In genomic region chr12:120346681-120347080, GRCh38 we compare ENCODE assay signal across 21 cellular contexts. TPM values are rescaled to one million over a fixed set of nuclear protein-coding genes. Genes with fewer than 3 reads are reported as not detected.
DNase-seq lines count a peak whose midpoint lies in the region; ATAC-seq and TF ChIP-seq lines count a peak whose summit lies in the region.
"Had no signal": no experiment of that assay in that cellular context is flagged by ENCODE, and none has a peak within 500 bp of the region (broad histone marks: within the 10 kb centered on the region; RNA-seq: fewer than 3 reads in every experiment).

No MANE protein-coding gene starts in this region.

- H3K4me1 Mint-ChIP-seq in Calu3 (ENCODE audit: low read depth, unreplicated experiment), result no peaks in the 10 kb centered on the region
- no peaks in the 10 kb centered on the region for H3K4me1 Mint-ChIP-seq in HFFc6 (ENCODE audit: low read depth)
- peaks cover 7% of the 10 kb centered on the region for H3K4me1 Mint-ChIP-seq in neural crest cell
- H3K4me1 Mint-ChIP-seq in nephron progenitor cell, result peaks cover 2% of the 10 kb centered on the region
- H3K4me1 Mint-ChIP-seq: activated naive CD4-positive, alpha-beta T cell treated with anti-CD3 and anti-CD28 coated beads, Interleukin-2, amount 10 ng/mL, durations not matched to agents 7 days and 5 days; CD4-positive, alpha-beta memory T cell; naive thymus-derived CD4-positive, alpha-beta T cell had no signal

- in situ Hi-C loops in brain microvascular endothelial cell (cut with HindIII; ENCODE audit: low pct_ligation_motif_present, low sequenced_read_pairs), result no loop called here

- no peak overlapping the region for H3K27ac Mint-ChIP-seq in Calu3 (ENCODE audit: unreplicated experiment)
- H3K27ac Mint-ChIP-seq in HFFc6, result no peak overlapping the region
- H3K27ac Mint-ChIP-seq in neural crest cell (ENCODE audit: unreplicated experiment), result no peak overlapping the region
- no peak overlapping the region for H3K27ac Mint-ChIP-seq in nephron progenitor cell
- H3K27ac Mint-ChIP-seq: activated naive CD4-positive, alpha-beta T cell treated with anti-CD3 and anti-CD28 coated beads, Interleukin-2, amount 10 ng/mL, durations not matched to agents 7 days and 5 days; CD4-positive, alpha-beta memory T cell; naive thymus-derived CD4-positive, alpha-beta T cell had no signal

- H3K4me3 ChIP-seq in brain microvascular endothelial cell (ENCODE audit: low read depth, low read length) (no peak overlapping the region), WERI-Rb-1 (ENCODE audit: low read depth, low read length) (no peak overlapping the region)
- H3K4me3 ChIP-seq: sigmoid colon, SJSA1 had no signal

- H3K9me3 Mint-ChIP-seq in Calu3 (ENCODE audit: low read depth, unreplicated experiment) (no peaks in the 10 kb centered on the region), HFFc6 (no peaks in the 10 kb centered on the region), neural crest cell (no peaks in the 10 kb centered on the region), nephron progenitor cell (no peaks in the 10 kb centered on the region)
- H3K9me3 Mint-ChIP-seq: activated naive CD4-positive, alpha-beta T cell treated with anti-CD3 and anti-CD28 coated beads, Interleukin-2, amount 10 ng/mL, durations not matched to agents 7 days and 5 days; CD4-positive, alpha-beta memory T cell; naive thymus-derived CD4-positive, alpha-beta T cell had no signal

- no peak overlapping the region for H3K4me3 Mint-ChIP-seq in Calu3 (ENCODE audit: low read depth, unreplicated experiment)
- no peak overlapping the region for H3K4me3 Mint-ChIP-seq in HFFc6
- peak overlapping the region; percentile 75 for H3K4me3 Mint-ChIP-seq in neural crest cell
- no peak overlapping the region for H3K4me3 Mint-ChIP-seq in nephron progenitor cell
- H3K4me3 Mint-ChIP-seq: activated naive CD4-positive, alpha-beta T cell treated with anti-CD3 and anti-CD28 coated beads, Interleukin-2, amount 10 ng/mL, durations not matched to agents 7 days and 5 days; CD4-positive, alpha-beta memory T cell; naive thymus-derived CD4-positive, alpha-beta T cell had no signal

- CTCF ChIA-PET in Calu3 (lab: Charles Lee), result interaction anchor here (0.7 kb wide), 2 partner anchors 297 to 341 kb away, joined by 3 read pairs; no protein-coding TSS in a partner anchor

- TF ChIP-seq CTCF in Calu3 (IDR thresholded peaks at IDR 0.05; ENCODE audit: unreplicated experiment), result peak; percentile 49
- peak; percentile 60 for TF ChIP-seq CTCF in HFFc6 (IDR thresholded peaks at IDR 0.05)
- TF ChIP-seq CTCF in brain microvascular endothelial cell (IDR thresholded peaks at IDR 0.05; ENCODE audit: low read depth, low read length, missing control alignments), result peak; percentile 45
- peak; percentile 46 for TF ChIP-seq CTCF in neural crest cell (conservative IDR thresholded peaks at IDR 0.05)
- TF ChIP-seq CTCF in nephron progenitor cell (IDR thresholded peaks at IDR 0.05), result no peak
- no peak for TF ChIP-seq CTCF in WERI-Rb-1 (IDR thresholded peaks at IDR 0.05; ENCODE audit: low read depth, low read length)

- H3K36me3 ChIP-seq in brain microvascular endothelial cell (replicated peaks) (no peaks in the 10 kb centered on the region), WERI-Rb-1 (peaks cover 84% of the 10 kb centered on the region)
- H3K36me3 ChIP-seq: sigmoid colon, SJSA1 had no signal

- H3K36me3 Mint-ChIP-seq in Calu3 (ENCODE audit: insufficient read depth, unreplicated experiment), result no peaks in the 10 kb centered on the region
- H3K36me3 Mint-ChIP-seq in HFFc6 (ENCODE audit: low read depth), result no peaks in the 10 kb centered on the region
- peaks cover 9% of the 10 kb centered on the region for H3K36me3 Mint-ChIP-seq in neural crest cell (ENCODE audit: low read depth)
- peaks cover 57% of the 10 kb centered on the region for H3K36me3 Mint-ChIP-seq in nephron progenitor cell (ENCODE audit: low read depth)
- H3K36me3 Mint-ChIP-seq: activated naive CD4-positive, alpha-beta T cell treated with anti-CD3 and anti-CD28 coated beads, Interleukin-2, amount 10 ng/mL, durations not matched to agents 7 days and 5 days; CD4-positive, alpha-beta memory T cell; naive thymus-derived CD4-positive, alpha-beta T cell had no signal

- DNase-seq in Calu3, result peak; percentile 32
- DNase-seq in HFFc6, result no peak
- DNase-seq in brain microvascular endothelial cell, result no peak
- DNase-seq in neural crest cell (ENCODE audit: low read depth, low spot score), result no peak
- no peak for DNase-seq in nephron progenitor cell
- DNase-seq in WERI-Rb-1, result no peak
- DNase-seq: activated naive CD4-positive, alpha-beta T cell treated with anti-CD3 and anti-CD28 coated beads, Interleukin-2, amount 10 ng/mL, durations not matched to agents 7 days and 5 days; activated T-cell treated with anti-CD3 and anti-CD28 coated beads, Interleukin-2, amount 50 U/mL, for 48 hours; caudate nucleus; CD4-positive, alpha-beta memory T cell; DND-41; erythroblast; naive thymus-derived CD4-positive, alpha-beta T cell; NCI-H1694; sigmoid colon; T-helper 2 cell had no signal

- ATAC-seq in HG03135 (IDR thresholded peaks at IDR 0.05; ENCODE audit: unreplicated experiment), result no peak
- ATAC-seq in HG03442 (IDR thresholded peaks at IDR 0.05; ENCODE audit: unreplicated experiment), result no peak
- ATAC-seq: naive thymus-derived CD4-positive, alpha-beta T cell had no signal

- H3K27me3 Mint-ChIP-seq in Calu3 (ENCODE audit: unreplicated experiment), result peaks cover 41% of the 10 kb centered on the region
- peaks cover 8% of the 10 kb centered on the region for H3K27me3 Mint-ChIP-seq in HFFc6 (ENCODE audit: insufficient read depth)
- no peaks in the 10 kb centered on the region for H3K27me3 Mint-ChIP-seq in neural crest cell (ENCODE audit: low read depth)
- no peaks in the 10 kb centered on the region for H3K27me3 Mint-ChIP-seq in nephron progenitor cell (ENCODE audit: low read depth, poor library complexity)

- H3K27ac ChIP-seq in brain microvascular endothelial cell (no peak overlapping the region), WERI-Rb-1 (no peak overlapping the region)
- H3K27ac ChIP-seq: sigmoid colon, SJSA1 had no signal

- intact Hi-C loops in Calu3 (cut with micrococcal nuclease; ENCODE audit: unreplicated experiment), result no loop called here

- no peaks in the 10 kb centered on the region for H3K9me3 ChIP-seq in WERI-Rb-1 (ENCODE audit: severe bottlenecking)
- H3K9me3 ChIP-seq: sigmoid colon, SJSA1 had no signal

- BruUV-seq in Calu3 (replicated peaks; lab: Mats Ljungman, UMichigan), result no TSS peak

- no peaks in the 10 kb centered on the region for H3K27me3 ChIP-seq in brain microvascular endothelial cell (replicated peaks)
- H3K27me3 ChIP-seq in WERI-Rb-1 (ENCODE audit: insufficient read depth, low read depth, severe bottlenecking), result no peaks in the 10 kb centered on the region
- H3K27me3 ChIP-seq: SJSA1 had no signal

RNA-seq across cellular contexts. Expression of gene PLA2G1B, which starts 19.1 kb away (rescaled TPM):
- total RNA-seq in Calu3 (2022), result not detected in 2 replicates
- not detected for total RNA-seq in HFFc6 (2021; fragmentation: NEBNext Ultra II Directional; extraction: Animal tissue kit (Norgen Biotek cat#: 25700))
- total RNA-seq in neural crest cell, result not detected in 2 replicates
- total RNA-seq: CD4-positive, alpha-beta memory T cell; frontal cortex; lung microvascular endothelial cell; sigmoid colon; SJSA1 had no signal

RNA-seq across cellular contexts. Expression of gene MSI1, which starts 22.3 kb away (rescaled TPM):
- 0.56 and 1.4 TPM in 2 replicates for total RNA-seq in Calu3 (2022)
- total RNA-seq in HFFc6 (2021; fragmentation: NEBNext Ultra II Directional; extraction: Animal tissue kit (Norgen Biotek cat#: 25700)), result not detected
- 224 and 229 TPM in 2 replicates for total RNA-seq in neural crest cell
- total RNA-seq: CD4-positive, alpha-beta memory T cell; lung microvascular endothelial cell; naive thymus-derived CD4-positive, alpha-beta T cell; SJSA1 had no signal

RNA-seq across cellular contexts. Expression of gene SIRT4, which starts 44.6 kb away (rescaled TPM):
- 1.1 and 1.6 TPM in 2 replicates for total RNA-seq in Calu3 (2022)
- 1 to 10 TPM in 3 of 6 experiments, under 1 TPM in 3; 0.84 to 2.1 (median 1.1) TPM for total RNA-seq in HFFc6 (2021; fragmentation: NEBNext Ultra II Directional; extraction: Animal tissue kit (Norgen Biotek cat#: 25700))
- 1.7 TPM in 2 replicates for total RNA-seq in neural crest cell

RNA-seq across cellular contexts. Expression of gene RNU4-1, which starts 53.6 kb away (rescaled TPM):
- 2,759 and 3,670 TPM in 2 replicates for total RNA-seq in Calu3 (2022)
- total RNA-seq in HFFc6 (2021; fragmentation: NEBNext Ultra II Directional; extraction: Animal tissue kit (Norgen Biotek cat#: 25700)), result 1,000 to 10,000 TPM in 4 of 6 experiments, 100 to 1,000 TPM in 2; 766 to 1,512 (median 1,200) TPM
- total RNA-seq in neural crest cell, result 4,497 and 4,941 TPM in 2 replicates

RNA-seq across cellular contexts. Expression of gene RNU4-2, which starts 55.0 kb away (rescaled TPM):
- total RNA-seq in Calu3 (2022) (5,016 and 6,756 TPM in 2 replicates), neural crest cell (5,010 and 5,494 TPM in 2 replicates)
- total RNA-seq in HFFc6 (2021; fragmentation: NEBNext Ultra II Directional; extraction: Animal tissue kit (Norgen Biotek cat#: 25700)), result 1,000 to 10,000 TPM in 5 of 6 experiments, 100 to 1,000 TPM in 1; 743 to 2,047 (median 1,452) TPM

Comparison
In these comparisons a context has a peak if more than half of its experiments do, and no peak if none do; other contexts are left out.
1. CTCF ChIP-seq: peak in Calu3 (single experiment), HFFc6 (single experiment), brain microvascular endothelial cell (single experiment) and neural crest cell (single experiment); none in nephron progenitor cell (single experiment) and WERI-Rb-1 (single experiment).
2. RNA of gene MSI1, which starts 22.3 kb away (total RNA-seq): 224 to 229 TPM in neural crest cell; 0.56 to 1.4 TPM in Calu3 and not detected in HFFc6; every median in the first group is over 10 times any median in the second.